In the genomic region with DNA sequence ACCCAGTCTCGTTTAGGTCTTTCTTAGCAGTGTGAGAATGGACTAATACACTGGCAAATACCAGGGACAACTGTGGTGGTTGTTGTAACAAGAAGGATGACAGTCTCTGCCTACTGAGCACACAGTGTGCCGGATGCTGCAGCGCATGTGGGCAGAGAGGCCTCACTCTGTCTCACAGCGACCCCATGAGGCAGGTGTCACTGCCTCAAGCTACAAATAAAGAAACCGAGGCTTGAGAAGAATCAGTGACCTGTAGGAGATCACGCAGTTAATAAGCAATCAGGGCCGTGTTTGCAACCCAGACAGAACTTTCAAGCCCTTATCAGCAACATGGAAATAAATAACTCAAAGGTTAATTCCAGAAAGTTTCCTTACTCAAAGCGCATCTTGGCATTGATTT, we compare ENCODE assay signal across 8 cellular contexts. TPM values are rescaled to one million over a fixed set of nuclear protein-coding genes. Genes with fewer than 3 reads are reported as not detected.
DNase-seq lines count a peak whose midpoint lies in the region; ATAC-seq, FAIRE-seq and TF ChIP-seq lines count a peak whose summit lies in the region.

No MANE protein-coding gene starts in this region.

- CTCF ChIA-PET in Calu3 (lab: Charles Lee) = no interaction called here

- no peaks in the 10 kb centered on the region for H3K4me1 Mint-ChIP-seq in Calu3 (ENCODE audit: low read depth, unreplicated experiment)
- peaks cover 55% of the 10 kb centered on the region for H3K4me1 Mint-ChIP-seq in astrocyte (ENCODE audit: low read depth, unreplicated experiment)

- H3K27me3 ChIP-seq in astrocyte (ENCODE audit: insufficient read depth, low read length) (no peaks in the 10 kb centered on the region), tibial artery (no peaks in the 10 kb centered on the region)

- no peak overlapping the region for H3K9ac ChIP-seq in astrocyte (ENCODE audit: low read length)

- H3K9me3 ChIP-seq in astrocyte (ENCODE audit: insufficient read depth, low read depth, low read length) = no peaks in the 10 kb centered on the region
- H3K9me3 ChIP-seq in tibial artery = no peaks in the 10 kb centered on the region

- DNase-seq in Calu3 (peak; percentile 28), KBM-7 (peak; percentile 39), astrocyte (ENCODE audit: low read depth) (no peak), iPS-NIHi11 (ENCODE audit: low spot score) (peak; percentile 53), tibial artery (peak in 1 of 2 donors; percentile 75), AG08395 (ENCODE audit: low spot score) (no peak)

- no peak overlapping the region for H2AFZ ChIP-seq in astrocyte (ENCODE audit: low read depth, low read length)

- BruUV-seq in Calu3 (replicated peaks; lab: Mats Ljungman, UMichigan) = no TSS peak

- intact Hi-C loops in Calu3 (cut with micrococcal nuclease; ENCODE audit: unreplicated experiment) = no loop called here
- intact Hi-C loops in tibial artery (cut with DNase I; ENCODE audit: low total_unique reads) = no loop called here

- ATAC-seq in HG03565 (IDR thresholded peaks at IDR 0.05; ENCODE audit: unreplicated experiment) (no peak), HG02973 (IDR thresholded peaks at IDR 0.05; ENCODE audit: unreplicated experiment) (no peak)

- no peak overlapping the region for H3K4me3 ChIP-seq in astrocyte (ENCODE audit: insufficient read depth, low read depth, low read length)
- H3K4me3 ChIP-seq in tibial artery = no peak overlapping the region

- H3K27me3 Mint-ChIP-seq in Calu3 (ENCODE audit: unreplicated experiment) (no peaks in the 10 kb centered on the region), astrocyte (ENCODE audit: low read depth, unreplicated experiment) (no peaks in the 10 kb centered on the region)

- H3K9me3 Mint-ChIP-seq in Calu3 (ENCODE audit: low read depth, unreplicated experiment) (no peaks in the 10 kb centered on the region), astrocyte (ENCODE audit: unreplicated experiment) (no peaks in the 10 kb centered on the region)

- TF ChIP-seq CTCF in Calu3 (IDR thresholded peaks at IDR 0.05; ENCODE audit: unreplicated experiment) = peak; percentile 20
- peak; percentile 19 for TF ChIP-seq CTCF in astrocyte (IDR thresholded peaks at IDR 0.05; ENCODE audit: insufficient read depth, low read depth, low read length)
- peak; percentile 46 to 58 for TF ChIP-seq CTCF in tibial artery (IDR thresholded peaks at IDR 0.05)

- H3K4me1 ChIP-seq in astrocyte (ENCODE audit: insufficient read depth, low read length) (peaks cover 35% of the 10 kb centered on the region), tibial artery (peaks cover 0 to 60% (median 31%) of the 10 kb centered on the region in 4 donors)

- H3K4me2 ChIP-seq in astrocyte (ENCODE audit: low read length) = no peak overlapping the region

- no peak overlapping the region for H3K4me3 Mint-ChIP-seq in Calu3 (ENCODE audit: low read depth, unreplicated experiment)
- no peak overlapping the region for H3K4me3 Mint-ChIP-seq in astrocyte (ENCODE audit: unreplicated experiment)

- H3K27ac Mint-ChIP-seq in Calu3 (ENCODE audit: unreplicated experiment) = no peak overlapping the region
- H3K27ac Mint-ChIP-seq in astrocyte (ENCODE audit: unreplicated experiment) = no peak overlapping the region

- H3K36me3 ChIP-seq in astrocyte (ENCODE audit: insufficient read depth, low read length) = no peaks in the 10 kb centered on the region
- no peaks in the 10 kb centered on the region for H3K36me3 ChIP-seq in tibial artery

- FAIRE-seq in astrocyte (lab: Jason Lieb, UNC) = no peak

- no peaks in the 10 kb centered on the region for H4K20me1 ChIP-seq in astrocyte (ENCODE audit: insufficient read depth, low read length)

- H3K27ac ChIP-seq in astrocyte (ENCODE audit: low read depth, low read length) (no peak overlapping the region), tibial artery (peak overlapping the region; percentile 84 to 86)

- H3K79me2 ChIP-seq in astrocyte (ENCODE audit: insufficient read depth, low read length) = no peaks in the 10 kb centered on the region

- H3K36me3 Mint-ChIP-seq in Calu3 (ENCODE audit: insufficient read depth, unreplicated experiment) = no peaks in the 10 kb centered on the region
- peaks cover 2% of the 10 kb centered on the region for H3K36me3 Mint-ChIP-seq in astrocyte (ENCODE audit: low read depth, unreplicated experiment)

- in situ Hi-C loops in KBM-7 (cut with MboI; ENCODE audit: low pct_unique_long_range_greater_than_20kb, low sequenced_read_pairs) = no loop called here

RNA-seq across cellular contexts. Expression of gene GAS6, which starts 40.5 kb away (rescaled TPM):
- total RNA-seq in Calu3 (2022) = 0.42 and 0.83 TPM in 2 replicates
- 252 and 287 TPM in 2 replicates for total RNA-seq in astrocyte

Comparison
In these comparisons a context has a peak if more than half of its experiments do, and no peak if none do; other contexts are left out.
1. DNase-seq: peak in Calu3 (single experiment), KBM-7 (single experiment) and iPS-NIHi11 (single experiment); none in astrocyte (single experiment) and AG08395 (single experiment).
2. RNA of gene GAS6, which starts 40.5 kb away (total RNA-seq): 252 to 287 TPM in astrocyte; 0.42 to 0.83 TPM in Calu3; every median in the first group is over 100 times any median in the second.
3. Peak in every context shown above with its lines, with median percentiles within 50 percentile points of each other: CTCF ChIP-seq.